18 cellular contexts compared by ENCODE assay signal in genomic region chr3:29583861-29584260, GRCh38.
"Had no signal": no experiment of that assay in that cellular context is flagged by ENCODE, and none has a peak within 500 bp of the region (broad histone marks: within the 10 kb centered on the region; RNA-seq: fewer than 3 reads in every experiment).

No MANE protein-coding gene starts in this region.

- H3K27me3 ChIP-seq: colonic mucosa, esophagus squamous epithelium, heart left ventricle, neutrophil, sigmoid colon, suprapubic skin, thyroid gland, vagina had no signal

- H3K27ac ChIP-seq: colonic mucosa, esophagus squamous epithelium, heart left ventricle, neutrophil, sigmoid colon, suprapubic skin, vagina had no signal

- DNase-seq: colonic mucosa; dermis blood vessel endothelial cell; esophagus squamous epithelium; heart left ventricle; hippocampal formation; kidney glomerular epithelial cell; mammary epithelial cell; mucosa of descending colon; naive thymus-derived CD8-positive, alpha-beta T cell; posterior cingulate gyrus; sigmoid colon; small intestine; stimulated activated CD4-positive, alpha-beta T cell treated with anti-CD3 and anti-CD28 coated beads, Interleukin-2, amount 100 ng/mL, for 48 hours; stimulated activated naive CD8-positive, alpha-beta T cell treated with anti-CD3 and anti-CD28 coated beads, Interleukin-15, Interleukin-2, amounts not matched to agents 100 U/mL and 50 U/mL, for 24 hours; thyroid gland had no signal

- H3K4me3 ChIP-seq: colonic mucosa, esophagus squamous epithelium, heart left ventricle, mucosa of descending colon, sigmoid colon, suprapubic skin, thyroid gland, vagina had no signal

- H3K9me3 ChIP-seq: colonic mucosa, esophagus squamous epithelium, heart left ventricle, mucosa of descending colon, neutrophil, sigmoid colon, suprapubic skin, thyroid gland, vagina had no signal

- ATAC-seq: mucosa of descending colon; naive thymus-derived CD8-positive, alpha-beta T cell; stimulated activated naive CD8-positive, alpha-beta T cell treated with anti-CD3 and anti-CD28 coated beads, Interleukin-15, Interleukin-2, amounts not matched to agents 100 U/mL and 50 U/mL, for 24 hours had no signal

- H3K4me1 ChIP-seq: colonic mucosa, suprapubic skin, vagina had no signal

- H3K36me3 ChIP-seq: colonic mucosa, esophagus squamous epithelium, heart left ventricle, neutrophil, sigmoid colon, suprapubic skin, thyroid gland, vagina had no signal
